8 cellular contexts compared by ENCODE assay signal in genomic region chr14:103391048-103391447, GRCh38. TPM values are rescaled to one million over a fixed set of nuclear protein-coding genes. Genes with fewer than 3 reads are reported as not detected.
DNase-seq lines count a peak whose midpoint lies in the region; ATAC-seq, FAIRE-seq and TF ChIP-seq lines count a peak whose summit lies in the region.

No MANE protein-coding gene starts in this region.

- DNase-seq in EL (peak; percentile 89), LNCaP clone FGC (ENCODE audit: low read depth) (no peak), dermis microvascular lymphatic vessel endothelial cell (ENCODE audit: low read depth in 2 of 2) (peak; percentile 45 to 73), myocyte (ENCODE audit: low read depth) (peak; percentile 77), SKM-1 treated with dmso at 0.1 percent for 144 hours (lab: John Stamatoyannopoulos, UW; ENCODE audit: unreplicated experiment) (no peak), cerebellum (ENCODE audit: low spot score) (no peak)

- peak; percentile 87 for FAIRE-seq in TTC549 (lab: Jason Lieb, UNC)

- H3K4me3 ChIP-seq in LNCaP clone FGC (ENCODE audit: low read depth, low read length), result no peak overlapping the region

- TF ChIP-seq CTCF in LNCaP clone FGC (IDR thresholded peaks at IDR 0.05; ENCODE audit: control insufficient read depth, extremely low read depth, insufficient read depth), result peak; percentile 41

- ATAC-seq in HG03520 (IDR thresholded peaks at IDR 0.05; ENCODE audit: unreplicated experiment), result no peak

RNA-seq across cellular contexts. Expression of gene MARK3, which starts 5.8 kb away (rescaled TPM):
- total RNA-seq in dermis microvascular lymphatic vessel endothelial cell, result 40.4 and 49.2 TPM in 2 replicates
- 82.0 and 87.4 TPM in 2 replicates for total RNA-seq in myocyte
- 55.8 TPM for polyA plus RNA-seq in myocyte (2012)
- 153 TPM for total RNA-seq in cerebellum

RNA-seq across cellular contexts. Expression of gene EIF5, which starts 57.0 kb away (rescaled TPM):
- total RNA-seq in dermis microvascular lymphatic vessel endothelial cell, result 78.9 and 79.6 TPM in 2 replicates
- 149 and 176 TPM in 2 replicates for total RNA-seq in myocyte
- polyA plus RNA-seq in myocyte (2012), result 247 TPM
- total RNA-seq in cerebellum, result 129 TPM

Comparison
In these comparisons a context has a peak if more than half of its experiments do, and no peak if none do; other contexts are left out.
1. DNase-seq: peak in EL (single experiment), dermis microvascular lymphatic vessel endothelial cell (2 of 2) and myocyte (single experiment); none in LNCaP clone FGC (single experiment), SKM-1 treated with dmso at 0.1 percent for 144 hours (single experiment) and cerebellum (single experiment).